8 cellular contexts compared by ENCODE assay signal in the genomic region with DNA sequence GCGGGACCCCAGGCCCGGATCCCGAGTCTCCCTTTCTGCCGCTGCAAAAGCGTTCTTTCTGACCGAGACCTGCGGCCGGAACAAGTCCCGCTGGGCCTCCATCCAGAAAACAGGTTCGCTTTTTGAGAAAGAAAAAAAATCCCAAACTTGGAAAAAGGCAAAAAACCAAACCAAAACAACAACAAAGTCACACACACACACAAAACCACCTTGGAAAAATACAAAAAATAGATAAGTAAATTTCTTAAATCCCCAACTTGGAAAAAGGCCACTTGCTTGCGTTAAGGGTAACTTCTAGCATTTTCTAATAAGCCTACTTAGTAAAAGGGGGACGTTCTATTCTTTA. TPM values are rescaled to one million over a fixed set of nuclear protein-coding genes. Genes with fewer than 3 reads are reported as not detected.
DNase-seq lines count a peak whose midpoint lies in the region; ATAC-seq and TF ChIP-seq lines count a peak whose summit lies in the region.

No MANE protein-coding gene starts in this region.

- H3K4me3 ChIP-seq in BLaER1 (peak overlapping the region; percentile 88), MG63 (peak overlapping the region; percentile 95), ectodermal cell (ENCODE audit: insufficient read depth, low read depth, low read length) (peak overlapping the region; percentile 74)

- H3K4me3 Mint-ChIP-seq in nephron = peak overlapping the region; percentile 89 to 96 (median 95)

- H3K36me3 ChIP-seq in BLaER1 (peaks cover 21% of the 10 kb centered on the region), MG63 (peaks cover 5% of the 10 kb centered on the region), ectodermal cell (ENCODE audit: control insufficient read depth, insufficient read depth, low read length) (no peaks in the 10 kb centered on the region)

- peak overlapping the region; percentile 90 to 95 (median 94) for H3K27ac Mint-ChIP-seq in nephron

- H3K27me3 ChIP-seq in BLaER1 = no peaks in the 10 kb centered on the region
- H3K27me3 ChIP-seq in MG63 = no peaks in the 10 kb centered on the region
- no peaks in the 10 kb centered on the region for H3K27me3 ChIP-seq in ectodermal cell (ENCODE audit: control insufficient read depth, insufficient read depth, low read length, poor library complexity, severe bottlenecking)

- peaks cover 30% of the 10 kb centered on the region for H3K4me1 Mint-ChIP-seq in nephron

- peak overlapping the region; percentile 91 for H3K27ac ChIP-seq in BLaER1
- peak overlapping the region; percentile 76 for H3K27ac ChIP-seq in ectodermal cell (ENCODE audit: insufficient read depth, low read depth, low read length, poor library complexity, severe bottlenecking)

- H3K36me3 Mint-ChIP-seq in nephron (ENCODE audit: low read depth) = peaks cover 15% of the 10 kb centered on the region

- no peaks in the 10 kb centered on the region for H3K9me3 Mint-ChIP-seq in nephron

- no peak for TF ChIP-seq CTCF in nephron (IDR thresholded peaks at IDR 0.05; ENCODE audit: unreplicated experiment in 3 of 3)

- no peak for ATAC-seq in GM21825 (IDR thresholded peaks at IDR 0.05; ENCODE audit: unreplicated experiment)

- peak overlapping the region; percentile 89 for H3K9ac ChIP-seq in BLaER1

- H3K9me3 ChIP-seq in BLaER1 (no peaks in the 10 kb centered on the region), MG63 (no peaks in the 10 kb centered on the region), ectodermal cell (ENCODE audit: control insufficient read depth, low read length) (no peaks in the 10 kb centered on the region)

- peaks cover 18% of the 10 kb centered on the region for H3K4me1 ChIP-seq in BLaER1
- peaks cover 37% of the 10 kb centered on the region for H3K4me1 ChIP-seq in ectodermal cell (ENCODE audit: control insufficient read depth, insufficient read depth, low read length)

- DNase-seq in MG63 = no peak
- DNase-seq in DMS153 (lab: John Stamatoyannopoulos, UW) = no peak
- no peak for DNase-seq in iPS-NIHi11 (ENCODE audit: low spot score)
- no peak for DNase-seq in GF-D8 (lab: John Stamatoyannopoulos, UW)

- H3K4me2 ChIP-seq in BLaER1 = peak overlapping the region; percentile 92

- no peaks in the 10 kb centered on the region for H3K27me3 Mint-ChIP-seq in nephron (ENCODE audit: low read depth)

- H4K20me1 ChIP-seq in BLaER1 = no peaks in the 10 kb centered on the region

- 10 to 12% methylated on average over 12 of the region's 12 CpGs for WGBS in ectodermal cell, 2 experiments

RNA-seq across cellular contexts. Expression of gene CHST10, which starts 0.2 kb away (rescaled TPM):
- 21.7 and 40.4 TPM in 2 replicates for total RNA-seq in MG63 (2014; rRNA removed; shearing (Covaris generic); ENCODE audit: low replicate concordance)
- 43.5 TPM for polyA plus RNA-seq in ectodermal cell (2013, experiment 1 of 4)
- polyA plus RNA-seq in ectodermal cell (2013, experiment 2 of 4) = 42.9 TPM
- 38.9 TPM for polyA plus RNA-seq in ectodermal cell (2013, experiment 3 of 4)
- polyA plus RNA-seq in ectodermal cell (2013, experiment 4 of 4) = 36.1 TPM

RNA-seq across cellular contexts. Expression of gene NMS, which starts 52.6 kb away (rescaled TPM):
- total RNA-seq in MG63 (2014; rRNA removed; shearing (Covaris generic); ENCODE audit: low replicate concordance) = not detected in 2 replicates
- polyA plus RNA-seq in ectodermal cell (2013, experiment 1 of 4) = not detected
- not detected for polyA plus RNA-seq in ectodermal cell (2013, experiment 2 of 4)
- not detected for polyA plus RNA-seq in ectodermal cell (2013, experiment 3 of 4)
- not detected for polyA plus RNA-seq in ectodermal cell (2013, experiment 4 of 4)
